In genomic region chr7:32893722-32894121, GRCh38 we compare ENCODE assay signal across 1 cellular context.
TF ChIP-seq lines count a peak whose summit lies in the region.

No MANE protein-coding gene starts in this region.

TF ChIP-seq in SK-N-SH, 30 proteins besides CTCF, POLR2A, EP300 and RAD21 (continued from another document):
- TF ChIP-seq RFX5 (IDR thresholded peaks at IDR 0.05; ENCODE audit: low read length), result no peak
- TF ChIP-seq MAX (IDR thresholded peaks at IDR 0.05; ENCODE audit: low read depth), result no peak
- no peak for TF ChIP-seq TCF12 (IDR thresholded peaks at IDR 0.05)
- no peak for TF ChIP-seq FOXM1 (IDR thresholded peaks at IDR 0.05; ENCODE audit: low read depth)
- TF ChIP-seq YY1 (IDR thresholded peaks at IDR 0.05; ENCODE audit: low read depth), result no peak
- TF ChIP-seq USF2 (IDR thresholded peaks at IDR 0.05; ENCODE audit: borderline replicate concordance, low read depth, low read length), result no peak
- TF ChIP-seq NRF1 (IDR thresholded peaks at IDR 0.05; ENCODE audit: low read depth, low read length), result no peak
- TF ChIP-seq SIN3A (IDR thresholded peaks at IDR 0.05; ENCODE audit: borderline replicate concordance, low read depth, low read length), result no peak
- no peak for TF ChIP-seq GATA2 (CRISPR knock-in tag; IDR thresholded peaks at IDR 0.05)
- TF ChIP-seq USF1 (IDR thresholded peaks at IDR 0.05; ENCODE audit: borderline replicate concordance, low read depth), result no peak
- TF ChIP-seq TEAD4 (IDR thresholded peaks at IDR 0.05; ENCODE audit: borderline replicate concordance, insufficient read depth), result no peak
- no peak for TF ChIP-seq RXRA (IDR thresholded peaks at IDR 0.05; ENCODE audit: borderline replicate concordance, low read depth)
TF ChIP-seq in SK-N-SH: peak in this region for 0.
